1 cellular context compared by ENCODE assay signal in the genomic region with DNA sequence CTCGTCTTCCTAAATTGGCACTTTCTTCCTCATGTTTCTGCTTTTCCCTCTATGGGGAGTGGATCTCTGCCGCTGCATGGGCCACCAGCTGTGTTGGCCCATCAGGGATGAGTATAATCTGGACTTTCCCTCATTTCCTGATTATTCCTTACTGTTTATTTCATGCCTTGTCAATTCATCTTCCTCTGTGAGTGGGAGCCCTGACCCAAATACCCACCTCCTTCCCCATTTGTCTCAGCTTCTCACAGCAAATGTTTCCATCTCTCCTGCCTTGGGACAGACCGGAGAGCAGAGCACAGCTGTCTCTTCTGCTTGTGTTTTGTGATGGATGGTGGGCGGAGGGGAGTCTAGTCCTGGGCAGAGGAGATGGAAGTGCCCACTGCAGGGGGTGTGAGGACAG.
TF ChIP-seq lines count a peak whose summit lies in the region.

No MANE protein-coding gene starts in this region.

TF ChIP-seq in H1, 55 proteins besides CTCF, POLR2A, EP300 and RAD21:
- no peak for TF ChIP-seq TBP (IDR thresholded peaks at IDR 0.05; ENCODE audit: low read depth, low read length)
- no peak for TF ChIP-seq PHF8 (conservative IDR thresholded peaks at IDR 0.05; ENCODE audit: low read depth, low read length)
- no peak for TF ChIP-seq SIRT6 (IDR thresholded peaks at IDR 0.05; ENCODE audit: low read length)
